Comparison of ENCODE assay signal across 22 cellular contexts in the genomic region with DNA sequence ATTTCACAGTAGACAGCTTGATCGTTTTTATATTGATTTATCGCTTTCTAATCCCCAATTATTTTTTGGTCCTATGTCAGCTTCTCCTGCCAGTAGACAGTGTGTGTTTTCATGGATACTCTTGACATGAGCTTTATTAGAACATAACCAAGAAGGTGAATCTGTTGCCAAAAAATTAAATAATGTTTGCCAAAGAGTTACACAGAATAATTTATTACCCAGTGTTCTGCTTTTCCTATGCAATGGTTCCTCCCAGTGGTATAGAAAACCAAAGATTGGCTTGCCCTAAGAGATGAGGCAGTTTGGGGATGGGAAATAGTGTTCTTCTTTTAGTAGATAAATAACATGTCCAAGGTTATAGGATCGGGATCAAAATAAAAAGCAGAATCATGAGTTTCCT.
"Had no signal": no experiment of that assay in that cellular context is flagged by ENCODE, and none has a peak within 500 bp of the region (broad histone marks: within the 10 kb centered on the region; RNA-seq: fewer than 3 reads in every experiment).

No MANE protein-coding gene starts in this region.

- H3K9me3 ChIP-seq: esophagus muscularis mucosa, mucosa of descending colon, ovary, psoas muscle, spleen, thoracic aorta, tibial nerve, upper lobe of left lung had no signal

- H3K4me3 Mint-ChIP-seq: mesothelial cell of epicardium; naive thymus-derived CD4-positive, alpha-beta T cell; nephron progenitor cell; stimulated activated naive B cell treated with anti-CD40 and anti-IgM and Interleukin-4, amounts not matched to agents 10 μg/mL and 1 μg/mL and 100 μg/mL, for 72 hours; stimulated activated naive CD8-positive, alpha-beta T cell treated with anti-CD3 and anti-CD28 coated beads, Interleukin-15, Interleukin-2, amounts not matched to agents 100 ng/mL and 50 ng/mL, for 24 hours had no signal

- H3K9me3 Mint-ChIP-seq: mesothelial cell of epicardium; naive thymus-derived CD4-positive, alpha-beta T cell; nephron progenitor cell; stimulated activated naive B cell treated with anti-CD40 and anti-IgM and Interleukin-4, amounts not matched to agents 10 μg/mL and 1 μg/mL and 100 μg/mL, for 72 hours; stimulated activated naive CD8-positive, alpha-beta T cell treated with anti-CD3 and anti-CD28 coated beads, Interleukin-15, Interleukin-2, amounts not matched to agents 100 ng/mL and 50 ng/mL, for 24 hours had no signal

- ATAC-seq: naive thymus-derived CD4-positive, alpha-beta T cell; stimulated activated naive B cell treated with anti-CD40 and anti-IgM and Interleukin-4, amounts not matched to agents 10 μg/mL and 1 μg/mL and 100 μg/mL, for 72 hours had no signal

- DNase-seq: effector memory CD4-positive, alpha-beta T cell; glutamatergic neuron; mesenchymal stem cell; mucosa of descending colon; naive thymus-derived CD4-positive, alpha-beta T cell; occipital lobe; ovary; posterior cingulate gyrus; psoas muscle; spleen; stimulated activated CD4-positive, alpha-beta T cell treated with anti-CD3 and anti-CD28 coated beads, Interleukin-4, amount 100 ng/mL, for 4 hours; stimulated activated naive B cell treated with anti-CD40 and anti-IgM and Interleukin-4, amounts not matched to agents 10 μg/mL and 1 μg/mL and 100 μg/mL, for 72 hours; upper lobe of left lung had no signal

- H3K27me3 Mint-ChIP-seq: stimulated activated naive B cell treated with anti-CD40 and anti-IgM and Interleukin-4, amounts not matched to agents 10 μg/mL and 1 μg/mL and 100 μg/mL, for 72 hours; stimulated activated naive CD8-positive, alpha-beta T cell treated with anti-CD3 and anti-CD28 coated beads, Interleukin-15, Interleukin-2, amounts not matched to agents 100 ng/mL and 50 ng/mL, for 24 hours had no signal

- H3K36me3 ChIP-seq: esophagus muscularis mucosa, ovary, spleen, thoracic aorta, tibial nerve, upper lobe of left lung had no signal

- H3K27ac ChIP-seq: esophagus muscularis mucosa, ovary, psoas muscle, skin epidermis, spleen, thoracic aorta, tibial nerve, upper lobe of left lung had no signal

- H3K27ac Mint-ChIP-seq: naive thymus-derived CD4-positive, alpha-beta T cell; stimulated activated naive B cell treated with anti-CD40 and anti-IgM and Interleukin-4, amounts not matched to agents 10 μg/mL and 1 μg/mL and 100 μg/mL, for 72 hours; stimulated activated naive CD8-positive, alpha-beta T cell treated with anti-CD3 and anti-CD28 coated beads, Interleukin-15, Interleukin-2, amounts not matched to agents 100 ng/mL and 50 ng/mL, for 24 hours had no signal

- H3K27me3 ChIP-seq: esophagus muscularis mucosa, ovary, spleen, tibial nerve, upper lobe of left lung had no signal

- H3K36me3 Mint-ChIP-seq: mesothelial cell of epicardium; stimulated activated naive B cell treated with anti-CD40 and anti-IgM and Interleukin-4, amounts not matched to agents 10 μg/mL and 1 μg/mL and 100 μg/mL, for 72 hours had no signal

- H3K4me3 ChIP-seq: coronary artery, esophagus muscularis mucosa, lung, mucosa of descending colon, ovary, psoas muscle, skin epidermis, spleen, thoracic aorta, tibial nerve, upper lobe of left lung had no signal

- H3K4me1 Mint-ChIP-seq: naive thymus-derived CD4-positive, alpha-beta T cell; stimulated activated naive B cell treated with anti-CD40 and anti-IgM and Interleukin-4, amounts not matched to agents 10 μg/mL and 1 μg/mL and 100 μg/mL, for 72 hours had no signal
